ENCODE assay signal across 34 cellular contexts in genomic region chr3:82011336-82011735, GRCh38.
"Had no signal": no experiment of that assay in that cellular context is flagged by ENCODE, and none has a peak within 500 bp of the region (broad histone marks: within the 10 kb centered on the region; RNA-seq: fewer than 3 reads in every experiment).

No MANE protein-coding gene starts in this region.

- H3K36me3 Mint-ChIP-seq: activated CD4-positive, alpha-beta memory T cell treated with anti-CD3 and anti-CD28 coated beads for 36 hours; activated naive CD4-positive, alpha-beta T cell treated with anti-CD3 and anti-CD28 coated beads, Interleukin-2, amount 50 U/mL, for 72 hours; activated naive CD8-positive, alpha-beta T cell treated with anti-CD3 and anti-CD28 coated beads for 36 hours had no signal

- H3K4me1 ChIP-seq: ascending aorta had no signal

- H3K4me3 Mint-ChIP-seq: activated CD4-positive, alpha-beta memory T cell treated with anti-CD3 and anti-CD28 coated beads for 36 hours; activated CD4-positive, alpha-beta T cell treated with anti-CD3 and anti-CD28 coated beads, Interleukin-2, amount 10 ng/mL, durations not matched to agents 24 days and 14 days; activated CD8-positive, alpha-beta T cell treated with anti-CD3 and anti-CD28 coated beads for 36 hours; activated naive CD4-positive, alpha-beta T cell treated with anti-CD3 and anti-CD28 coated beads for 36 hours; activated naive CD8-positive, alpha-beta T cell treated with anti-CD3 and anti-CD28 coated beads for 36 hours; activated T-cell treated with anti-CD3 and anti-CD28 coated beads, Interleukin-2, amount 50 U/mL, for 4 hours; activated T-cell treated with anti-CD3 and anti-CD28 coated beads, Interleukin-2, amount 50 U/mL, for 72 hours; activated T-helper 1 cell treated with anti-CD3 and anti-CD28 coated beads, Interleukin-12 subunit alpha, Interleukin-12 subunit beta, Interleukin-2, Interleukin-4 antibody, amounts not matched to agents 30 ng/mL and 10 ng/mL and 1 ng/mL, durations not matched to agents 14 hours and 24 hours and 36 hours; activated T-helper 17 cell treated with anti-CD3 and anti-CD28 coated beads, Interleukin-2, amount 50 U/mL, for 72 hours; brain; T-helper 1 cell treated with Interleukin-12 subunit alpha and Interleukin-12 subunit beta and Interleukin-4 antibody, amounts not matched to agents 30 μg/mL and 1 μg/mL, for 36 hours; T-helper 2 cell treated with Interferon-gamma antibody and Interleukin-4, amounts not matched to agents 5 μg/mL and 100 μg/mL, for 36 hours; WTC11 had no signal

- H3K27ac Mint-ChIP-seq: activated CD4-positive, alpha-beta memory T cell treated with anti-CD3 and anti-CD28 coated beads for 36 hours; activated CD4-positive, alpha-beta T cell treated with anti-CD3 and anti-CD28 coated beads, Interleukin-2, amount 10 ng/mL, durations not matched to agents 24 days and 14 days; activated CD8-positive, alpha-beta T cell treated with anti-CD3 and anti-CD28 coated beads for 36 hours; activated naive CD4-positive, alpha-beta T cell treated with anti-CD3 and anti-CD28 coated beads for 36 hours; activated naive CD4-positive, alpha-beta T cell treated with anti-CD3 and anti-CD28 coated beads, Interleukin-2, amount 50 U/mL, for 72 hours; activated naive CD8-positive, alpha-beta T cell treated with anti-CD3 and anti-CD28 coated beads for 36 hours; activated T-cell treated with anti-CD3 and anti-CD28 coated beads, Interleukin-2, amount 50 U/mL, for 72 hours; activated T-helper 1 cell treated with anti-CD3 and anti-CD28 coated beads, Interleukin-12 subunit alpha, Interleukin-12 subunit beta, Interleukin-2, Interleukin-4 antibody, amounts not matched to agents 30 ng/mL and 10 ng/mL and 1 ng/mL, durations not matched to agents 14 hours and 24 hours and 36 hours; activated T-helper 17 cell treated with anti-CD3 and anti-CD28 coated beads, Interleukin-2, amount 50 U/mL, for 72 hours; brain; T-helper 1 cell treated with Interleukin-12 subunit alpha and Interleukin-12 subunit beta and Interleukin-4 antibody, amounts not matched to agents 30 μg/mL and 1 μg/mL, for 36 hours; T-helper 2 cell treated with Interferon-gamma antibody and Interleukin-4, amounts not matched to agents 5 μg/mL and 100 μg/mL, for 36 hours; WTC11 had no signal

- H3K27ac ChIP-seq: ascending aorta, WERI-Rb-1 had no signal

- DNase-seq: activated CD4-positive, alpha-beta memory T cell treated with anti-CD3 and anti-CD28 coated beads for 36 hours; activated CD4-positive, alpha-beta T cell treated with anti-CD3 and anti-CD28 coated beads for 4 hours; activated CD4-positive, alpha-beta T cell treated with anti-CD3 and anti-CD28 coated beads, Interleukin-2, amount 10 ng/mL, durations not matched to agents 24 days and 14 days; activated CD4-positive, alpha-beta T cell treated with anti-CD3 and anti-CD28 coated beads, Interleukin-2, amount 50 U/mL, for 1 hour; activated CD4-positive, alpha-beta T cell treated with anti-CD3 and anti-CD28 coated beads, Interleukin-2, amount 50 U/mL, for 4 hours; activated CD4-positive, CD25-positive, alpha-beta regulatory T cell; activated CD4-positive, CD25-positive, alpha-beta regulatory T cell treated with anti-CD3 and anti-CD28 coated beads, Interleukin-2, amount 50 U/mL, for 72 hours; activated CD8-positive, alpha-beta memory T cell treated with anti-CD3 and anti-CD28 coated beads, Interleukin-2, amount 50 U/mL, for 4 hours; activated CD8-positive, alpha-beta T cell treated with anti-CD3 and anti-CD28 coated beads for 36 hours; activated effector memory CD4-positive, alpha-beta T cell treated with anti-CD3 and anti-CD28 coated beads, Interleukin-2, amount 50 U/mL, for 16 hours; activated gamma-delta T cell treated with Interleukin-2 at 50 U/mL for 16 hours; activated naive CD4-positive, alpha-beta T cell; activated naive CD4-positive, alpha-beta T cell treated with anti-CD3 and anti-CD28 coated beads for 36 hours; activated naive CD4-positive, alpha-beta T cell treated with anti-CD3 and anti-CD28 coated beads, Interleukin-2, amount 50 U/mL, for 16 hours; activated naive CD8-positive, alpha-beta T cell treated with anti-CD3 and anti-CD28 coated beads for 36 hours; activated T-cell treated with anti-CD3 and anti-CD28 coated beads for 4 hours; activated T-cell treated with anti-CD3 and anti-CD28 coated beads, Interleukin-2, amount 50 U/mL, for 1 hour; activated T-cell treated with anti-CD3 and anti-CD28 coated beads, Interleukin-2, amount 50 U/mL, for 4 hours; activated T-cell treated with anti-CD3 and anti-CD28 coated beads, Interleukin-2, amount 50 U/mL, for 72 hours; amygdala; anterior cingulate cortex; central memory CD4-positive, alpha-beta T cell; T-helper 1 cell; T-helper 2 cell; T-helper 9 cell; WERI-Rb-1 had no signal

- H3K4me1 Mint-ChIP-seq: activated CD4-positive, alpha-beta T cell treated with anti-CD3 and anti-CD28 coated beads, Interleukin-2, amount 10 ng/mL, durations not matched to agents 24 days and 14 days; activated naive CD8-positive, alpha-beta T cell treated with anti-CD3 and anti-CD28 coated beads for 36 hours; activated T-helper 17 cell treated with anti-CD3 and anti-CD28 coated beads, Interleukin-2, amount 50 U/mL, for 72 hours; brain; WTC11 had no signal

- ATAC-seq: activated CD8-positive, alpha-beta T cell treated with anti-CD3 and anti-CD28 coated beads for 36 hours; activated naive CD4-positive, alpha-beta T cell treated with anti-CD3 and anti-CD28 coated beads, Interleukin-2, amount 50 U/mL, for 72 hours; activated T-cell treated with anti-CD3 and anti-CD28 coated beads, Interleukin-2, amount 50 U/mL, for 4 hours; activated T-cell treated with anti-CD3 and anti-CD28 coated beads, Interleukin-2, amount 50 U/mL, for 72 hours; activated T-helper 17 cell treated with anti-CD3 and anti-CD28 coated beads, Interleukin-2, amount 50 U/mL, for 72 hours; WTC11 had no signal

- H3K27me3 ChIP-seq: ascending aorta had no signal

- H3K9me3 Mint-ChIP-seq: activated CD4-positive, alpha-beta memory T cell treated with anti-CD3 and anti-CD28 coated beads for 36 hours; activated CD4-positive, alpha-beta T cell treated with anti-CD3 and anti-CD28 coated beads, Interleukin-2, amount 10 ng/mL, durations not matched to agents 24 days and 14 days; activated CD8-positive, alpha-beta T cell treated with anti-CD3 and anti-CD28 coated beads for 36 hours; activated T-helper 1 cell treated with anti-CD3 and anti-CD28 coated beads, Interleukin-12 subunit alpha, Interleukin-12 subunit beta, Interleukin-2, Interleukin-4 antibody, amounts not matched to agents 30 ng/mL and 10 ng/mL and 1 ng/mL, durations not matched to agents 14 hours and 24 hours and 36 hours; T-helper 2 cell treated with Interferon-gamma antibody and Interleukin-4, amounts not matched to agents 5 μg/mL and 100 μg/mL, for 36 hours had no signal

- H3K27me3 Mint-ChIP-seq: activated CD4-positive, alpha-beta memory T cell treated with anti-CD3 and anti-CD28 coated beads for 36 hours; activated CD4-positive, alpha-beta T cell treated with anti-CD3 and anti-CD28 coated beads, Interleukin-2, amount 10 ng/mL, durations not matched to agents 24 days and 14 days; activated CD8-positive, alpha-beta T cell treated with anti-CD3 and anti-CD28 coated beads for 36 hours had no signal

- H3K4me3 ChIP-seq: ascending aorta had no signal

- H3K36me3 ChIP-seq: ascending aorta, WERI-Rb-1 had no signal
